10 cellular contexts compared by ENCODE assay signal in genomic region chr20:31677553-31678260, GRCh38. TPM values are rescaled to one million over a fixed set of nuclear protein-coding genes. Genes with fewer than 3 reads are reported as not detected.
DNase-seq lines count a peak whose midpoint lies in the region; ATAC-seq and TF ChIP-seq lines count a peak whose summit lies in the region.
"Had no signal": no experiment of that assay in that cellular context is flagged by ENCODE, and none has a peak within 500 bp of the region (broad histone marks: within the 10 kb centered on the region; RNA-seq: fewer than 3 reads in every experiment).

No MANE protein-coding gene starts in this region.

- H3K79me2 ChIP-seq in PC-3 (ENCODE audit: low read length) (peaks cover 98% of the 10 kb centered on the region), trophoblast cell (ENCODE audit: control insufficient read depth, insufficient read depth, low read length, poor library complexity) (peaks cover 7% of the 10 kb centered on the region)

- H3K27me3 ChIP-seq in CD8-positive, alpha-beta memory T cell (ENCODE audit: insufficient read depth, low read length, poor library complexity, severe bottlenecking): no peaks in the 10 kb centered on the region
- H3K27me3 ChIP-seq in PC-3 (ENCODE audit: low read length) (no peaks in the 10 kb centered on the region), trophoblast cell (ENCODE audit: insufficient read depth, low read length) (no peaks in the 10 kb centered on the region), uterus (no peaks in the 10 kb centered on the region), sigmoid colon (no peaks in the 10 kb centered on the region)

- no peaks in the 10 kb centered on the region for H3K9me3 ChIP-seq in CD8-positive, alpha-beta memory T cell (ENCODE audit: low read length)
- no peaks in the 10 kb centered on the region for H3K9me3 ChIP-seq in PC-3 (ENCODE audit: low read length)
- no peaks in the 10 kb centered on the region for H3K9me3 ChIP-seq in trophoblast cell (ENCODE audit: insufficient read depth, low read depth, low read length)
- no peaks in the 10 kb centered on the region for H3K9me3 ChIP-seq in uterus
- H3K9me3 ChIP-seq in sigmoid colon: no peaks in the 10 kb centered on the region

- H2AFZ ChIP-seq in PC-3 (ENCODE audit: low read length): no peak overlapping the region
- H2AFZ ChIP-seq in trophoblast cell (ENCODE audit: insufficient read depth, low read length, poor library complexity): no peak overlapping the region

- H3K14ac ChIP-seq in trophoblast cell (ENCODE audit: low read length): peak overlapping the region; percentile 63

- H3K9ac ChIP-seq in PC-3 (ENCODE audit: low read length) (no peak overlapping the region), trophoblast cell (ENCODE audit: low read length) (no peak overlapping the region)
- H3K9ac ChIP-seq: KMS-11 had no signal

- no TSS peak for BruUV-seq in PC-3 (replicated peaks; lab: Mats Ljungman, UMichigan)

- peaks cover 30% of the 10 kb centered on the region for H3K79me1 ChIP-seq in trophoblast cell (ENCODE audit: low read length)

- ATAC-seq in PC-3 (no peak), HG02623 (IDR thresholded peaks at IDR 0.05; ENCODE audit: unreplicated experiment) (no peak)

- peak overlapping the region; percentile 78 for H4K91ac ChIP-seq in trophoblast cell (ENCODE audit: low read depth, low read length)

- no peaks in the 10 kb centered on the region for H3K9me2 ChIP-seq in PC-3 (replicated peaks; ENCODE audit: low read length)

- H3K4me3 Mint-ChIP-seq in CD8-positive, alpha-beta memory T cell: peak overlapping the region; percentile 51 to 96 (median 73)
- no peak overlapping the region for H3K4me3 Mint-ChIP-seq in dendritic cell treated with granulocyte-macrophage colony-stimulating factor and Interleukin-4, amounts not matched to agents 40 ng/mL and 50 ng/mL, for 4 days

- no peak for TF ChIP-seq EP300 in sigmoid colon (IDR thresholded peaks at IDR 0.05)

- H3K4me1 ChIP-seq in CD8-positive, alpha-beta memory T cell (ENCODE audit: insufficient read depth, low read length): peaks cover 91% of the 10 kb centered on the region
- H3K4me1 ChIP-seq in PC-3 (ENCODE audit: insufficient read depth, low read length) (peaks cover 26% of the 10 kb centered on the region), trophoblast cell (ENCODE audit: control insufficient read depth in 1 of 2, insufficient read depth in 2 of 2, low read length in 2 of 2) (peaks cover 44 to 49% of the 10 kb centered on the region in 2 experiments), uterus (peaks cover 0 to 4% of the 10 kb centered on the region in 2 donors), sigmoid colon (peaks cover 0 to 21% (median 15%) of the 10 kb centered on the region in 4 donors)

- peak overlapping the region; percentile 40 for H3K27ac ChIP-seq in CD8-positive, alpha-beta memory T cell (ENCODE audit: low read depth, low read length)
- H3K27ac ChIP-seq in PC-3 (ENCODE audit: low read length): no peak overlapping the region
- peak overlapping the region; percentile 79 for H3K27ac ChIP-seq in trophoblast cell (ENCODE audit: low read depth, low read length)
- no peak overlapping the region for H3K27ac ChIP-seq in uterus
- no peak overlapping the region for H3K27ac ChIP-seq in sigmoid colon
- H3K27ac ChIP-seq: KMS-11 had no signal

- H3F3A ChIP-seq in PC-3 (ENCODE audit: low read length, unreplicated experiment): no peaks in the 10 kb centered on the region

- peak overlapping the region; percentile 47 for H2BK5ac ChIP-seq in trophoblast cell (ENCODE audit: low read depth, low read length, poor library complexity)

- WGBS in trophoblast cell (ENCODE audit: extremely low coverage, insufficient coverage, insufficient read length): no CpG with 5 or more reads among the region's 2 CpGs
- 97 to 100% methylated on average over 2 of the region's 2 CpGs for WGBS in sigmoid colon, 2 donors

- no peaks in the 10 kb centered on the region for H3K9me3 Mint-ChIP-seq in CD8-positive, alpha-beta memory T cell
- H3K9me3 Mint-ChIP-seq in dendritic cell treated with granulocyte-macrophage colony-stimulating factor and Interleukin-4, amounts not matched to agents 40 ng/mL and 50 ng/mL, for 4 days: no peaks in the 10 kb centered on the region

- peak overlapping the region; percentile 11 for H3K4me3 ChIP-seq in CD8-positive, alpha-beta memory T cell (ENCODE audit: low read length)
- H3K4me3 ChIP-seq in PC-3 (ENCODE audit: low read length) (no peak overlapping the region), trophoblast cell (ENCODE audit: low read depth, low read length) (no peak overlapping the region), uterus (no peak overlapping the region), sigmoid colon (no peak overlapping the region)

- DNase-seq in CD8-positive, alpha-beta memory T cell: no peak
- DNase-seq in PC-3: peak; percentile 1
- DNase-seq in trophoblast cell: peak; percentile 16 to 18
- DNase-seq in uterus: no peak
- no peak for DNase-seq in D341Med (ENCODE audit: low spot score)
- no peak for DNase-seq in sigmoid colon

- H3K4me1 Mint-ChIP-seq in CD8-positive, alpha-beta memory T cell: peaks cover 88 to 98% (median 89%) of the 10 kb centered on the region in 3 donors
- peaks cover 82% of the 10 kb centered on the region for H3K4me1 Mint-ChIP-seq in dendritic cell treated with granulocyte-macrophage colony-stimulating factor and Interleukin-4, amounts not matched to agents 40 ng/mL and 50 ng/mL, for 4 days (ENCODE audit: low read depth)

- H2BK120ac ChIP-seq in trophoblast cell (ENCODE audit: insufficient read depth, low read length, poor library complexity): peak overlapping the region; percentile 61

- POLR2A ChIA-PET in CD8-positive, alpha-beta memory T cell (lab: Charles Lee): no interaction called here
- POLR2A ChIA-PET in PC-3 (lab: Charles Lee; ENCODE audit: unreplicated experiment): interaction anchor here (0.6 kb wide), 1 partner anchor 27 kb away, joined by 3 read pairs; no protein-coding TSS in a partner anchor

- H3K4ac ChIP-seq in trophoblast cell (ENCODE audit: low read depth, low read length): peak overlapping the region; percentile 13

- H3K36me3 Mint-ChIP-seq in CD8-positive, alpha-beta memory T cell: peaks cover 15 to 37% (median 16%) of the 10 kb centered on the region in 3 donors
- H3K36me3 Mint-ChIP-seq in dendritic cell treated with granulocyte-macrophage colony-stimulating factor and Interleukin-4, amounts not matched to agents 40 ng/mL and 50 ng/mL, for 4 days (ENCODE audit: low read depth): peaks cover 69% of the 10 kb centered on the region

- no peaks in the 10 kb centered on the region for H3K36me3 ChIP-seq in CD8-positive, alpha-beta memory T cell (ENCODE audit: insufficient read depth, low read length)
- H3K36me3 ChIP-seq in PC-3 (ENCODE audit: low read depth, low read length): peaks cover 78% of the 10 kb centered on the region
- H3K36me3 ChIP-seq in trophoblast cell (ENCODE audit: control insufficient read depth in 1 of 2, insufficient read depth in 2 of 2, low read length in 2 of 2): peaks cover 4 to 11% of the 10 kb centered on the region in 2 experiments
- no peaks in the 10 kb centered on the region for H3K36me3 ChIP-seq in uterus
- H3K36me3 ChIP-seq in sigmoid colon: peaks cover 0 to 6% (median 0%) of the 10 kb centered on the region in 4 donors

- intact Hi-C loops in PC-3 (cut with micrococcal nuclease): no loop called here
- intact Hi-C loops in dendritic cell treated with granulocyte-macrophage colony-stimulating factor and Interleukin-4, amounts not matched to agents 40 ng/mL and 50 ng/mL, for 4 days (cut with micrococcal nuclease): no loop called here
- intact Hi-C loops in uterus (cut with DNase I; ENCODE audit: low total_unique reads): no loop called here
- intact Hi-C loops in sigmoid colon (cut with DNase I): no loop called here

- H4K20me1 ChIP-seq in PC-3 (ENCODE audit: low read length): peaks cover 10% of the 10 kb centered on the region; the same call in 1 of the 2 replicates

- TF ChIP-seq POLR2A in uterus (IDR thresholded peaks at IDR 0.05): no peak
- TF ChIP-seq POLR2A in sigmoid colon (IDR thresholded peaks at IDR 0.05): no peak

- H3K27ac Mint-ChIP-seq in CD8-positive, alpha-beta memory T cell: peak overlapping the region; percentile 78 to 100 (median 93)
- H3K27ac Mint-ChIP-seq in dendritic cell treated with granulocyte-macrophage colony-stimulating factor and Interleukin-4, amounts not matched to agents 40 ng/mL and 50 ng/mL, for 4 days: peak overlapping the region; percentile 61

- H2AK5ac ChIP-seq in trophoblast cell (ENCODE audit: low read length): peak overlapping the region; percentile 59

- CTCF ChIA-PET in CD8-positive, alpha-beta memory T cell (lab: Charles Lee): interaction anchor here (1.6 to 12.2 kb wide), 3 partner anchors 16 to 110 kb away, joined by 3 to 138 read pairs (median 5); partner anchors contain the start of gene BCL2L1
- CTCF ChIA-PET in PC-3 (lab: Charles Lee): no interaction called here

- no peak overlapping the region for H3K23ac ChIP-seq in trophoblast cell (ENCODE audit: low read length)

- no peaks in the 10 kb centered on the region for H3K27me3 Mint-ChIP-seq in CD8-positive, alpha-beta memory T cell
- no peaks in the 10 kb centered on the region for H3K27me3 Mint-ChIP-seq in dendritic cell treated with granulocyte-macrophage colony-stimulating factor and Interleukin-4, amounts not matched to agents 40 ng/mL and 50 ng/mL, for 4 days

- peak overlapping the region; percentile 11 for H4K8ac ChIP-seq in trophoblast cell (ENCODE audit: low read depth, low read length)

- peak overlapping the region; percentile 67 for H3K18ac ChIP-seq in trophoblast cell (ENCODE audit: low read length)

- H4K12ac ChIP-seq in trophoblast cell (ENCODE audit: low read depth, low read length): peak overlapping the region; percentile 1

- no peak overlapping the region for H3K4me2 ChIP-seq in PC-3 (ENCODE audit: low read length)
- H3K4me2 ChIP-seq in trophoblast cell (ENCODE audit: low read length): no peak overlapping the region
- H3K4me2 ChIP-seq: KMS-11 had no signal

- peak overlapping the region; percentile 16 for H2BK12ac ChIP-seq in trophoblast cell (ENCODE audit: low read length)

- TF ChIP-seq CTCF in PC-3 (conservative IDR thresholded peaks at IDR 0.05; ENCODE audit: low read depth, low read length) (no peak), uterus (IDR thresholded peaks at IDR 0.05) (no peak), sigmoid colon (IDR thresholded peaks at IDR 0.05) (no peak)

RNA-seq across cellular contexts. Expression of gene COX4I2, which starts 40.0 kb away (rescaled TPM):
- not detected for total RNA-seq in CD8-positive, alpha-beta memory T cell
- not detected for polyA plus RNA-seq in CD8-positive, alpha-beta memory T cell
- total RNA-seq in PC-3 (2014; rRNA removed): not detected in 2 replicates
- 1.7 TPM in 2 replicates for polyA plus RNA-seq in trophoblast cell (2013)
- 1 to 10 TPM in 2 of 4 donors, not detected in 2; 5.1 to 8.4 TPM for total RNA-seq in uterus
- total RNA-seq in sigmoid colon: 1 to 10 TPM in 1 of 4 donors, not detected in 3; 1.1 TPM
- 1 to 10 TPM in 2 of 3 donors, not detected in 1; 1.4 to 3.0 TPM for polyA plus RNA-seq in sigmoid colon
- total RNA-seq: cerebellum had no signal

RNA-seq across cellular contexts. Expression of gene BCL2L1, which starts 45.0 kb away (rescaled TPM):
- total RNA-seq in CD8-positive, alpha-beta memory T cell: 100 to 1,000 TPM; 328 TPM
- polyA plus RNA-seq in CD8-positive, alpha-beta memory T cell: 32.1 TPM
- 260 and 277 TPM in 2 replicates for total RNA-seq in PC-3 (2014; rRNA removed)
- polyA plus RNA-seq in trophoblast cell (2013): 62.0 and 65.1 TPM in 2 replicates
- 100 to 1,000 TPM in 1 of 4 donors, 10 to 100 TPM in 3; 35.0 to 113 (median 57.4) TPM for total RNA-seq in uterus
- 10 to 100 TPM; 53.2 to 71.3 (median 55.7) TPM for total RNA-seq in sigmoid colon
- polyA plus RNA-seq in sigmoid colon: 10 to 100 TPM; 76.1 to 94.8 (median 78.7) TPM

Comparison
In these comparisons a context has a peak if more than half of its experiments do, and no peak if none do; other contexts are left out.
1. DNase-seq: peak in PC-3 (single experiment) and trophoblast cell (2 of 2); none in CD8-positive, alpha-beta memory T cell (0 of 5), uterus (0 of 2), D341Med (single experiment) and sigmoid colon (single experiment).
2. H3K27ac ChIP-seq: peak in CD8-positive, alpha-beta memory T cell (single experiment) and trophoblast cell (single experiment); none in PC-3 (single experiment), uterus (0 of 2) and sigmoid colon (0 of 4).